Comparison of ENCODE assay signal across 17 cellular contexts in genomic region chr2:225073198-225073597, GRCh38. TPM values are rescaled to one million over a fixed set of nuclear protein-coding genes. Genes with fewer than 3 reads are reported as not detected.
A peak's percentile ranks its signal among the peaks of the same experiment; 100 is the strongest.
DNase-seq lines count a peak whose midpoint lies in the region; ATAC-seq and TF ChIP-seq lines count a peak whose summit lies in the region.
"Had no signal": no experiment of that assay in that cellular context is flagged by ENCODE, and none has a peak within 500 bp of the region (broad histone marks: within the 10 kb centered on the region; RNA-seq: fewer than 3 reads in every experiment).

No MANE protein-coding gene starts in this region.

- H4K5ac ChIP-seq in mesendoderm (ENCODE audit: low read length): no peak overlapping the region

- H4K8ac ChIP-seq in mesendoderm (ENCODE audit: low read depth, low read length): no peak overlapping the region

- no peak overlapping the region for H3K56ac ChIP-seq in mesendoderm (ENCODE audit: low read length)

- H3K36me3 ChIP-seq in HUES48 (ENCODE audit: control insufficient read depth, insufficient read depth, low read length) (no peaks in the 10 kb centered on the region), mesendoderm (ENCODE audit: control insufficient read depth, insufficient read depth, low read length) (no peaks in the 10 kb centered on the region)

- H2AK5ac ChIP-seq in mesendoderm (ENCODE audit: low read length): no peak overlapping the region

- no peak overlapping the region for H2BK5ac ChIP-seq in mesendoderm (ENCODE audit: low read length)

- no peak overlapping the region for H2BK120ac ChIP-seq in mesendoderm (ENCODE audit: low read depth, low read length)

- H3K4me3 Mint-ChIP-seq in WTC11: no peak overlapping the region
- no peak overlapping the region for H3K4me3 Mint-ChIP-seq in activated naive CD4-positive, alpha-beta T cell treated with anti-CD3 and anti-CD28 coated beads for 36 hours
- H3K4me3 Mint-ChIP-seq: CD4-positive, alpha-beta T cell; HFFc6 had no signal

- CTCF ChIA-PET in WTC11 (lab: Charles Lee): no interaction called here
- CTCF ChIA-PET in activated naive CD4-positive, alpha-beta T cell treated with anti-CD3 and anti-CD28 coated beads for 36 hours (lab: Charles Lee): no interaction called here

- H3K9ac ChIP-seq in HUES48 (ENCODE audit: low read depth, low read length) (no peak overlapping the region), mesendoderm (ENCODE audit: low read length) (no peak overlapping the region)

- DNase-seq in WTC11 (ENCODE audit: low spot score) (no peak), iPS DF 19.7 (ENCODE audit: low read depth, low spot score) (peak; percentile 69), mesendoderm (peak; percentile 28), retina (no peak), NCI-H2196 treated with DMSO at 0.1 percent for 48 hours (lab: John Stamatoyannopoulos, UW; ENCODE audit: unreplicated experiment) (no peak)
- DNase-seq in activated naive CD4-positive, alpha-beta T cell treated with anti-CD3 and anti-CD28 coated beads for 36 hours: no peak
- DNase-seq: AML-193; Caco-2; CD4-positive, alpha-beta T cell; GF-D8; HFFc6; IMR-90 had no signal

- H3K4me1 ChIP-seq in HUES48 (ENCODE audit: control insufficient read depth, insufficient read depth, low read length) (peaks cover 31% of the 10 kb centered on the region), mesendoderm (ENCODE audit: control insufficient read depth, low read depth, low read length) (no peaks in the 10 kb centered on the region)
- H3K4me1 ChIP-seq: Caco-2 had no signal

- H3K4ac ChIP-seq in mesendoderm (ENCODE audit: low read depth, low read length): no peak overlapping the region

- peaks cover 8% of the 10 kb centered on the region for H3K36me3 Mint-ChIP-seq in WTC11
- H3K36me3 Mint-ChIP-seq in activated naive CD4-positive, alpha-beta T cell treated with anti-CD3 and anti-CD28 coated beads for 36 hours (ENCODE audit: low read depth): no peaks in the 10 kb centered on the region

- peaks cover 18% of the 10 kb centered on the region for H3K9me3 Mint-ChIP-seq in WTC11
- peaks cover 4% of the 10 kb centered on the region for H3K9me3 Mint-ChIP-seq in activated naive CD4-positive, alpha-beta T cell treated with anti-CD3 and anti-CD28 coated beads for 36 hours
- H3K9me3 Mint-ChIP-seq: CD4-positive, alpha-beta T cell had no signal

- H3K27ac ChIP-seq in HUES48 (ENCODE audit: low read depth, low read length): peak overlapping the region; percentile 63
- no peak overlapping the region for H3K27ac ChIP-seq in mesendoderm (ENCODE audit: low read depth, low read length)
- H3K27ac ChIP-seq: C4-2B had no signal

- POLR2A ChIA-PET in WTC11 (lab: Charles Lee): interaction anchor here (0.5 kb wide), 1 partner anchor 53 kb away, joined by 3 read pairs; no protein-coding TSS in a partner anchor

- no peaks in the 10 kb centered on the region for H3K79me2 ChIP-seq in mesendoderm (ENCODE audit: control insufficient read depth, insufficient read depth, low read length)

- no peaks in the 10 kb centered on the region for H3K79me1 ChIP-seq in mesendoderm (ENCODE audit: low read length)

- no peaks in the 10 kb centered on the region; the same call in 1 of the 2 replicates for H3K9me3 ChIP-seq in HUES48 (ENCODE audit: control insufficient read depth, insufficient read depth, low read length)
- H3K9me3 ChIP-seq: Caco-2 had no signal

- H3K4me3 ChIP-seq in HUES48 (ENCODE audit: low read depth, low read length): no peak overlapping the region
- H3K4me3 ChIP-seq in mesendoderm (ENCODE audit: low read length): no peak overlapping the region
- H3K4me3 ChIP-seq: K562 had no signal

- H3K4me1 Mint-ChIP-seq in WTC11: peaks cover 33% of the 10 kb centered on the region
- H3K4me1 Mint-ChIP-seq in activated naive CD4-positive, alpha-beta T cell treated with anti-CD3 and anti-CD28 coated beads for 36 hours (ENCODE audit: low read depth): peaks cover 9% of the 10 kb centered on the region

- H3K27me3 Mint-ChIP-seq in WTC11 (ENCODE audit: low read depth): peaks cover 7% of the 10 kb centered on the region
- H3K27me3 Mint-ChIP-seq in activated naive CD4-positive, alpha-beta T cell treated with anti-CD3 and anti-CD28 coated beads for 36 hours (ENCODE audit: low read depth): no peaks in the 10 kb centered on the region
- H3K27me3 Mint-ChIP-seq: CD4-positive, alpha-beta T cell had no signal

- no peak overlapping the region; the same call in 1 of the 2 replicates for H3K27ac Mint-ChIP-seq in WTC11
- H3K27ac Mint-ChIP-seq in activated naive CD4-positive, alpha-beta T cell treated with anti-CD3 and anti-CD28 coated beads for 36 hours: no peak overlapping the region
- H3K27ac Mint-ChIP-seq: CD4-positive, alpha-beta T cell; HFFc6 had no signal

- H3K4me2 ChIP-seq in mesendoderm (ENCODE audit: low read length): no peak overlapping the region

- no peak overlapping the region for H2BK15ac ChIP-seq in mesendoderm (replicated peaks; ENCODE audit: low read depth)

- intact Hi-C loops in activated naive CD4-positive, alpha-beta T cell treated with anti-CD3 and anti-CD28 coated beads for 36 hours (cut with micrococcal nuclease): no loop called here

- peak; percentile 90 for ATAC-seq in WTC11
- ATAC-seq in HG03108 (IDR thresholded peaks at IDR 0.05; ENCODE audit: unreplicated experiment): no peak
- ATAC-seq: HCT116, K562 had no signal

- no CpG with 5 or more reads among the region's 5 CpGs for WGBS in mesendoderm (ENCODE audit: extremely low coverage, insufficient coverage, low lambda C conversion rate)

- TF ChIP-seq CTCF in WTC11 (IDR thresholded peaks at IDR 0.05): no peak

- H3K27me3 ChIP-seq in HUES48 (ENCODE audit: control insufficient read depth, insufficient read depth, low read length) (no peaks in the 10 kb centered on the region), mesendoderm (ENCODE audit: insufficient read depth, low read length, poor library complexity) (no peaks in the 10 kb centered on the region)

- H3K18ac ChIP-seq in mesendoderm (ENCODE audit: low read length): no peak overlapping the region

- no peak overlapping the region for H3K23ac ChIP-seq in mesendoderm (ENCODE audit: low read length)

TF ChIP-seq in WTC11, 78 proteins besides CTCF, POLR2A, EP300 and RAD21 (continues in another document):
- no peak for TF ChIP-seq FOXJ3 (CRISPR knock-in tag; IDR thresholded peaks at IDR 0.05; ENCODE audit: borderline replicate concordance)
- no peak for TF ChIP-seq NFATC4 (CRISPR knock-in tag; IDR thresholded peaks at IDR 0.05)
- no peak for TF ChIP-seq MLX (CRISPR knock-in tag; IDR thresholded peaks at IDR 0.05)
- TF ChIP-seq RORB (CRISPR knock-in tag; IDR thresholded peaks at IDR 0.05): no peak
- no peak for TF ChIP-seq FOXK1 (CRISPR knock-in tag; IDR thresholded peaks at IDR 0.05)
- no peak for TF ChIP-seq SOX15 (CRISPR knock-in tag; IDR thresholded peaks at IDR 0.05)
- no peak for TF ChIP-seq OVOL2 (CRISPR knock-in tag; IDR thresholded peaks at IDR 0.05; ENCODE audit: borderline replicate concordance)
- TF ChIP-seq, protein P1, sequence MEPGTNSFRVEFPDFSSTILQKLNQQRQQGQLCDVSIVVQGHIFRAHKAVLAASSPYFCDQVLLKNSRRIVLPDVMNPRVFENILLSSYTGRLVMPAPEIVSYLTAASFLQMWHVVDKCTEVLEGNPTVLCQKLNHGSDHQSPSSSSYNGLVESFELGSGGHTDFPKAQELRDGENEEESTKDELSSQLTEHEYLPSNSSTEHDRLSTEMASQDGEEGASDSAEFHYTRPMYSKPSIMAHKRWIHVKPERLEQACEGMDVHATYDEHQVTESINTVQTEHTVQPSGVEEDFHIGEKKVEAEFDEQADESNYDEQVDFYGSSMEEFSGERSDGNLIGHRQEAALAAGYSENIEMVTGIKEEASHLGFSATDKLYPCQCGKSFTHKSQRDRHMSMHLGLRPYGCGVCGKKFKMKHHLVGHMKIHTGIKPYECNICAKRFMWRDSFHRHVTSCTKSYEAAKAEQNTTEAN (CRISPR knock-in tag; IDR thresholded peaks at IDR 0.05): no peak
- TF ChIP-seq ZNF512 (CRISPR knock-in tag; IDR thresholded peaks at IDR 0.05; ENCODE audit: borderline replicate concordance): no peak
- TF ChIP-seq ATF6 (CRISPR knock-in tag; IDR thresholded peaks at IDR 0.05): no peak

RNA-seq across cellular contexts. Expression of gene DOCK10, which starts 30.9 kb away (rescaled TPM):
- 0.76 to 2.9 TPM (median 1.6 TPM) in 3 replicates for total RNA-seq in WTC11 (2021)
- polyA plus RNA-seq in mesendoderm (2013, experiment 1 of 2): 0.39 TPM
- 0.41 TPM for polyA plus RNA-seq in mesendoderm (2013, experiment 2 of 2)
- total RNA-seq in activated naive CD4-positive, alpha-beta T cell treated with anti-CD3 and anti-CD28 coated beads for 36 hours: 100 to 1,000 TPM; 123 to 137 TPM
- total RNA-seq: Caco-2 had no signal

Comparison
In these comparisons a context has a peak if more than half of its experiments do, and no peak if none do; other contexts are left out.
1. DNase-seq: peak in iPS DF 19.7 (single experiment) and mesendoderm (single experiment); none in WTC11 (single experiment), retina (single experiment), NCI-H2196 treated with DMSO at 0.1 percent for 48 hours (single experiment) and activated naive CD4-positive, alpha-beta T cell treated with anti-CD3 and anti-CD28 coated beads for 36 hours (single experiment).
2. RNA of gene DOCK10, which starts 30.9 kb away (total RNA-seq): 123 to 137 TPM in activated naive CD4-positive, alpha-beta T cell treated with anti-CD3 and anti-CD28 coated beads for 36 hours; 0.76 to 2.9 TPM in WTC11; every median in the first group is over 10 times any median in the second.